ENCODE assay signal across 16 cellular contexts in the genomic region with DNA sequence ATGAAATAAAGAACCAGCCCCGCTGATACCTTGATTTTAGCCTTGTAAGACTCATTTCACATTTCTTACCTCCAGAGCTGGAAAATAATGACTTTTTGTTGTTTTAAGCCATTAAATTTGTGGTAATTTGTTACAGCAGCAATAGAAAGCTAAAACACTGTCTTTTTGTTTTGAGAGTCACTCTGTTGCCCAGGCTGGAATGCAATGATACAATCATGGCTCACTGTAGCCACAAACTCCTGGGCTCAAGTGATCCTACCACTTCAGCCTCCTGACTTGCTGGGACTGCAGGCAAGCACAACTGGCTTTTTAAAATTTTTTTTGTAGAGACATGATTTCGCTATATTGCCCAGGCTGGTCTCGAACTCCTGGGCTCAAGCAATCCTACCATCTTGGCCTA. TPM values are rescaled to one million over a fixed set of nuclear protein-coding genes. Genes with fewer than 3 reads are reported as not detected.
DNase-seq lines count a peak whose midpoint lies in the region; ATAC-seq and TF ChIP-seq lines count a peak whose summit lies in the region.
"Had no signal": no experiment of that assay in that cellular context is flagged by ENCODE, and none has a peak within 500 bp of the region (broad histone marks: within the 10 kb centered on the region; RNA-seq: fewer than 3 reads in every experiment).

No MANE protein-coding gene starts in this region.

- H3K4ac ChIP-seq in neuronal stem cell (ENCODE audit: low read length): no peak overlapping the region

- H3K9ac ChIP-seq in mammary epithelial cell (ENCODE audit: insufficient read depth, low read length): no peak overlapping the region
- H3K9ac ChIP-seq in neuronal stem cell (ENCODE audit: low read depth, low read length, poor library complexity): no peak overlapping the region
- H3K9ac ChIP-seq: BLaER1 treated with 17β-estradiol and CSF1 and Interleukin-3, amounts not matched to agents 10 nM and 100 nM had no signal

- H3K4me2 ChIP-seq in mammary epithelial cell (ENCODE audit: insufficient read depth, low read depth, low read length) (no peak overlapping the region), neuronal stem cell (ENCODE audit: insufficient read depth, low read length, poor library complexity, severe bottlenecking) (no peak overlapping the region)
- H3K4me2 ChIP-seq: BLaER1 treated with 17β-estradiol and CSF1 and Interleukin-3, amounts not matched to agents 10 nM and 100 nM had no signal

- DNase-seq in mammary epithelial cell: peak; percentile 67
- DNase-seq in MCF 10A (ENCODE audit: unreplicated experiment): no peak
- peak; percentile 32 for DNase-seq in astrocyte of the spinal cord (ENCODE audit: low read depth, low spot score)
- peak; percentile 28 for DNase-seq in iris pigment epithelial cell (ENCODE audit: low read depth)
- DNase-seq in SJCRH30: no peak
- no peak for DNase-seq in effector CD4-positive, alpha-beta T cell
- no peak for DNase-seq in neuronal stem cell (ENCODE audit: low spot score)
- DNase-seq: EL, NCI-H2029, NCI-H510A, Peyer's patch, SIG-M5 had no signal

- no peak overlapping the region for H2BK120ac ChIP-seq in neuronal stem cell (ENCODE audit: low read depth, low read length)

- in situ Hi-C loops in mammary epithelial cell (cut with MboI; ENCODE audit: low sequenced_read_pairs in 2 of 2): no loop called here
- in situ Hi-C loops in astrocyte of the spinal cord (cut with HindIII; ENCODE audit: low sequenced_read_pairs): no loop called here

- H3K9me3 ChIP-seq in mammary epithelial cell (replicated peaks; ENCODE audit: insufficient read depth, low read length) (no peaks in the 10 kb centered on the region), SJCRH30 (replicated peaks) (no peaks in the 10 kb centered on the region), neuronal stem cell (replicated peaks in 1 of 2; ENCODE audit: control insufficient read depth in 2 of 2, insufficient read depth in 1 of 2, low read depth in 1 of 2, low read length in 2 of 2) (no peaks in the 10 kb centered on the region)
- H3K9me3 ChIP-seq: Peyer's patch had no signal

- H2BK15ac ChIP-seq in neuronal stem cell (ENCODE audit: low read length): no peak overlapping the region

- H3K23ac ChIP-seq in neuronal stem cell (ENCODE audit: low read depth, low read length, poor library complexity): no peak overlapping the region

- no peaks in the 10 kb centered on the region for H3K79me1 ChIP-seq in neuronal stem cell (ENCODE audit: low read depth, low read length)

- no peak overlapping the region for H3K14ac ChIP-seq in neuronal stem cell (ENCODE audit: low read length)

- dilution Hi-C loops in mammary epithelial cell (cut with HindIII; ENCODE audit: low sequenced_read_pairs): no loop called here

- H2AK5ac ChIP-seq in neuronal stem cell (ENCODE audit: low read depth, low read length): no peak overlapping the region

- H4K91ac ChIP-seq in neuronal stem cell (ENCODE audit: low read depth, low read length, poor library complexity): no peak overlapping the region

- H3K4me3 ChIP-seq in mammary epithelial cell (replicated peaks in 1 of 3; ENCODE audit: insufficient read depth in 1 of 3, low read depth in 2 of 3, low read length in 3 of 3) (no peak overlapping the region), astrocyte of the spinal cord (ENCODE audit: low read depth, low read length) (no peak overlapping the region), SJCRH30 (no peak overlapping the region), neuronal stem cell (ENCODE audit: low read length in 2 of 2) (no peak overlapping the region)
- H3K4me3 ChIP-seq: BLaER1 treated with 17β-estradiol and CSF1 and Interleukin-3, amounts not matched to agents 10 nM and 100 nM; Peyer's patch had no signal

- no peaks in the 10 kb centered on the region for H3K27me3 Mint-ChIP-seq in MCF 10A (ENCODE audit: insufficient read depth, unreplicated experiment)

- no peak overlapping the region for H2BK5ac ChIP-seq in neuronal stem cell (ENCODE audit: low read length)

- CTCF ChIA-PET in mammary epithelial cell (lab: Charles Lee; ENCODE audit: low non-redundant PET): no interaction called here
- CTCF ChIA-PET in MCF 10A (lab: Yijun Ruan, JAX): interaction anchor here (0.6 to 1.4 kb wide), 2 partner anchors 10 to 179 kb away, joined by 3 to 5 read pairs; no protein-coding TSS in a partner anchor

- H3K27ac ChIP-seq in mammary epithelial cell (ENCODE audit: insufficient read depth, low read depth, low read length) (no peak overlapping the region), SJCRH30 (no peak overlapping the region), neuronal stem cell (replicated peaks; ENCODE audit: low read length) (no peak overlapping the region)
- H3K27ac ChIP-seq: 22Rv1; BLaER1 treated with 17β-estradiol and CSF1 and Interleukin-3, amounts not matched to agents 10 nM and 100 nM; Peyer's patch had no signal

- 94% methylated on average over 3 of the region's 3 CpGs for WGBS in mammary epithelial cell (ENCODE audit: low coverage, missing lambda C conversion rate)
- no CpG with 5 or more reads among the region's 3 CpGs for WGBS in neuronal stem cell (ENCODE audit: extremely low coverage in 2 of 2, insufficient read length in 2 of 2, insufficient replicate concordance in 1 of 2), 2 donors

- H3K79me2 ChIP-seq in mammary epithelial cell (ENCODE audit: insufficient read depth, low read length): no peaks in the 10 kb centered on the region

- POLR2A ChIA-PET in MCF 10A (lab: Yijun Ruan, JAX): no interaction called here

- intact Hi-C loops in mammary epithelial cell (cut with micrococcal nuclease) (no loop called here), MCF 10A (cut with micrococcal nuclease) (no loop called here)

- TF ChIP-seq CTCF in mammary epithelial cell (conservative IDR thresholded peaks at IDR 0.05 in 1 of 2, IDR thresholded peaks at IDR 0.05 in 1 of 2; ENCODE audit: extremely low read depth in 1 of 2, insufficient read depth in 1 of 2, low read depth in 1 of 2, low read length in 2 of 2) (no peak), MCF 10A (IDR thresholded peaks at IDR 0.05; ENCODE audit: unreplicated experiment) (no peak), astrocyte of the spinal cord (IDR thresholded peaks at IDR 0.05; ENCODE audit: low read depth, low read length) (no peak)

- no peaks in the 10 kb centered on the region for H3K4me1 Mint-ChIP-seq in MCF 10A (ENCODE audit: insufficient read depth, unreplicated experiment)

- H2BK12ac ChIP-seq in neuronal stem cell (ENCODE audit: low read length): no peak overlapping the region

- H3K4me3 Mint-ChIP-seq in MCF 10A (ENCODE audit: unreplicated experiment): no peak overlapping the region

- H3K4me1 ChIP-seq in mammary epithelial cell (ENCODE audit: insufficient read depth, low read length) (no peaks in the 10 kb centered on the region), SJCRH30 (no peaks in the 10 kb centered on the region), neuronal stem cell (ENCODE audit: control insufficient read depth in 2 of 2, insufficient read depth in 1 of 2, low read depth in 1 of 2, low read length in 2 of 2) (no peaks in the 10 kb centered on the region)
- H3K4me1 ChIP-seq: Peyer's patch had no signal

- H3K27me3 ChIP-seq in mammary epithelial cell (ENCODE audit: insufficient read depth, low read length) (no peaks in the 10 kb centered on the region), SJCRH30 (no peaks in the 10 kb centered on the region), neuronal stem cell (ENCODE audit: control insufficient read depth in 3 of 3, insufficient read depth in 3 of 3, low read depth in 1 of 3, low read length in 3 of 3) (no peaks in the 10 kb centered on the region)
- H3K27me3 ChIP-seq: Peyer's patch had no signal

- no peak overlapping the region for H3K27ac Mint-ChIP-seq in MCF 10A (ENCODE audit: low read depth, unreplicated experiment)

- no peaks in the 10 kb centered on the region for H3K9me3 Mint-ChIP-seq in MCF 10A (ENCODE audit: unreplicated experiment)

- peak overlapping the region; percentile 7 for H2AFZ ChIP-seq in mammary epithelial cell (ENCODE audit: low read depth, low read length)
- H2AFZ ChIP-seq in neuronal stem cell (ENCODE audit: low read length): no peak overlapping the region

- peaks cover 7% of the 10 kb centered on the region for H3K36me3 Mint-ChIP-seq in MCF 10A (ENCODE audit: insufficient read depth, unreplicated experiment)

- no peak overlapping the region for H4K8ac ChIP-seq in neuronal stem cell (ENCODE audit: low read depth, low read length)

- no peak for ATAC-seq in HG03280 (IDR thresholded peaks at IDR 0.05; ENCODE audit: unreplicated experiment)
- ATAC-seq: HepG2 had no signal

- H3K18ac ChIP-seq in neuronal stem cell (ENCODE audit: low read length): no peak overlapping the region

- H4K20me1 ChIP-seq in mammary epithelial cell (ENCODE audit: insufficient read depth, low read length): no peaks in the 10 kb centered on the region

- H3K36me3 ChIP-seq in mammary epithelial cell (ENCODE audit: insufficient read depth, low read length) (no peaks in the 10 kb centered on the region), SJCRH30 (no peaks in the 10 kb centered on the region), neuronal stem cell (replicated peaks in 1 of 2; ENCODE audit: control insufficient read depth in 2 of 2, insufficient read depth in 2 of 2, low read length in 2 of 2) (no peaks in the 10 kb centered on the region)
- H3K36me3 ChIP-seq: BLaER1 treated with 17β-estradiol and CSF1 and Interleukin-3, amounts not matched to agents 10 nM and 100 nM; Peyer's patch had no signal

- BruUV-seq in mammary epithelial cell (replicated peaks; lab: Mats Ljungman, UMichigan) (no TSS peak), MCF 10A (replicated peaks; lab: Mats Ljungman, UMichigan) (no TSS peak)

RNA-seq across cellular contexts. Expression of gene MYO10, which starts 34.7 kb away (rescaled TPM):
- total RNA-seq in mammary epithelial cell (10 to 100 TPM; 34.3 to 69.7 TPM), MCF 10A (2022) (35.7 and 36.0 TPM in 2 replicates)
- polyA plus RNA-seq in mammary epithelial cell: 13.1 TPM
- 126 TPM for polyA minus RNA-seq in mammary epithelial cell
- total RNA-seq in SJCRH30 (2014; rRNA removed; shearing (Covaris generic)): 9.3 and 9.4 TPM in 2 replicates
- 54.4 TPM for polyA plus RNA-seq in neuronal stem cell (2013, experiment 1 of 2)
- polyA plus RNA-seq in neuronal stem cell (2013, experiment 2 of 2): 55.6 TPM

Comparison
In these comparisons a context has a peak if more than half of its experiments do, and no peak if none do; other contexts are left out.
1. DNase-seq: peak in mammary epithelial cell (single experiment), astrocyte of the spinal cord (single experiment) and iris pigment epithelial cell (single experiment); none in MCF 10A (single experiment), SJCRH30 (0 of 2), effector CD4-positive, alpha-beta T cell (single experiment) and neuronal stem cell (single experiment).